9 cellular contexts compared by ENCODE assay signal in the genomic region with DNA sequence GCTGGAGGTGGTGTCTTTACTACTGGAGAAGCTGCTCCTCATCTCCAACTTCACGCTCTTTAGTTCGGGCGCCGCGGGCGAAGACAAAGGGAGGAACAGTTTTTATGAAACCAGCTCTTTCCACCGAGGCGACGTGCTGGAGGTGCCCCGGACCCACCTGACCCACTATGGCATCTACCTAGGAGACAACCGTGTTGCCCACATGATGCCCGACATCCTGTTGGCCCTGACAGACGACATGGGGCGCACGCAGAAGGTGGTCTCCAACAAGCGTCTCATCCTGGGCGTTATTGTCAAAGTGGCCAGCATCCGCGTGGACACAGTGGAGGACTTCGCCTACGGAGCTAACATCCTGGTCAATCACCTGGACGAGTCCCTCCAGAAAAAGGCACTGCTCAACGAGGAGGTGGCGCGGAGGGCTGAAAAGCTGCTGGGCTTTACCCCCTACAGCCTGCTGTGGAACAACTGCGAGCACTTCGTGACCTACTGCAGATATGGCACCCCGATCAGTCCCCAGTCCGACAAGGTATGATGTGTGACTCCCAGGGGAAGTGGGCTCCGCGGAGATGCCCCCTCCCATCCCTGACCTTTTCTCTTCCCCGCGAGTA. TPM values are rescaled to one million over a fixed set of nuclear protein-coding genes. Genes with fewer than 3 reads are reported as not detected.
DNase-seq lines count a peak whose midpoint lies in the region; ATAC-seq and TF ChIP-seq lines count a peak whose summit lies in the region.
"Had no signal": no experiment of that assay in that cellular context is flagged by ENCODE, and none has a peak within 500 bp of the region (broad histone marks: within the 10 kb centered on the region; RNA-seq: fewer than 3 reads in every experiment).

No MANE protein-coding gene starts in this region.

- no peaks in the 10 kb centered on the region for H3K9me3 Mint-ChIP-seq in CD4-positive, alpha-beta T cell
- no peaks in the 10 kb centered on the region for H3K9me3 Mint-ChIP-seq in osteocyte (ENCODE audit: unreplicated experiment)

- H3K4me3 ChIP-seq in RWPE2 (ENCODE audit: severe bottlenecking) (peak overlapping the region; percentile 46), epithelial cell of proximal tubule (ENCODE audit: low read depth, low read length) (peak overlapping the region; percentile 72)
- H3K4me3 ChIP-seq: mucosa of descending colon had no signal

- no peak overlapping the region for H3K27ac ChIP-seq in CD4-positive, alpha-beta T cell (ENCODE audit: low read depth, low read length)
- H3K27ac ChIP-seq in RWPE2 (ENCODE audit: poor library complexity, severe bottlenecking), result no peak overlapping the region

- no peaks in the 10 kb centered on the region for H3K36me3 ChIP-seq in RWPE2 (ENCODE audit: low read depth)

- peaks cover 87% of the 10 kb centered on the region for H3K27me3 Mint-ChIP-seq in CD4-positive, alpha-beta T cell
- peaks cover 84% of the 10 kb centered on the region for H3K27me3 Mint-ChIP-seq in osteocyte (ENCODE audit: unreplicated experiment)

- no peak overlapping the region for H3K27ac Mint-ChIP-seq in CD4-positive, alpha-beta T cell
- no peak overlapping the region for H3K27ac Mint-ChIP-seq in osteocyte (ENCODE audit: unreplicated experiment)

- peaks cover 10% of the 10 kb centered on the region for H3K4me1 Mint-ChIP-seq in CD4-positive, alpha-beta T cell (ENCODE audit: low read depth)
- H3K4me1 Mint-ChIP-seq in osteocyte (ENCODE audit: unreplicated experiment), result peaks cover 28% of the 10 kb centered on the region

- H3K27me3 ChIP-seq in CD4-positive, alpha-beta T cell (ENCODE audit: control insufficient read depth, insufficient read depth, low read length), result peaks cover 72% of the 10 kb centered on the region
- H3K27me3 ChIP-seq in RWPE2 (ENCODE audit: insufficient read depth, poor library complexity, severe bottlenecking), result no peaks in the 10 kb centered on the region

- H3K36me3 Mint-ChIP-seq in CD4-positive, alpha-beta T cell (ENCODE audit: low read depth), result no peaks in the 10 kb centered on the region
- H3K36me3 Mint-ChIP-seq in osteocyte (ENCODE audit: unreplicated experiment), result no peaks in the 10 kb centered on the region

- H3K4me3 Mint-ChIP-seq in CD4-positive, alpha-beta T cell, result peak overlapping the region; percentile 88
- peak overlapping the region; percentile 69 for H3K4me3 Mint-ChIP-seq in osteocyte (ENCODE audit: unreplicated experiment)

- CTCF ChIA-PET in CD4-positive, alpha-beta T cell (lab: Charles Lee), result no interaction called here

- H3K4me1 ChIP-seq in RWPE2 (ENCODE audit: insufficient read depth, poor library complexity, severe bottlenecking), result no peaks in the 10 kb centered on the region

- DNase-seq in CD4-positive, alpha-beta T cell, result no peak
- DNase-seq in RWPE2 (ENCODE audit: low spot score) (no peak), epithelial cell of proximal tubule (ENCODE audit: low read depth) (no peak), osteocyte (ENCODE audit: extremely low spot score, unreplicated experiment) (no peak), occipital lobe (lab: John Stamatoyannopoulos, UW) (no peak), NCI-H526 treated with DMSO at 0.1 percent for 48 hours (lab: John Stamatoyannopoulos, UW) (no peak), posterior vena cava (ENCODE audit: low spot score) (no peak), NCI-H146 (lab: John Stamatoyannopoulos, UW) (no peak)

- H3K9me3 ChIP-seq in CD4-positive, alpha-beta T cell (ENCODE audit: control insufficient read depth, low read length), result no peaks in the 10 kb centered on the region
- no peaks in the 10 kb centered on the region for H3K9me3 ChIP-seq in RWPE2 (ENCODE audit: severe bottlenecking)
- H3K9me3 ChIP-seq: mucosa of descending colon had no signal

- intact Hi-C loops in CD4-positive, alpha-beta T cell (cut with DNase I, micrococcal nuclease), result no loop called here
- intact Hi-C loops in posterior vena cava (cut with DNase I), result no loop called here

- TF ChIP-seq CTCF in CD4-positive, alpha-beta T cell (IDR thresholded peaks at IDR 0.05), result no peak
- TF ChIP-seq CTCF in RWPE2 (IDR thresholded peaks at IDR 0.05; ENCODE audit: poor library complexity, severe bottlenecking), result no peak
- TF ChIP-seq CTCF in epithelial cell of proximal tubule (conservative IDR thresholded peaks at IDR 0.05; ENCODE audit: low read depth, low read length), result no peak
- TF ChIP-seq CTCF in osteocyte (IDR thresholded peaks at IDR 0.05), result no peak

- no peak for ATAC-seq in CD4-positive, alpha-beta T cell (ENCODE audit: poor library complexity)
- no peak; the same call in 1 of the 3 replicates for ATAC-seq in RWPE2 (ENCODE audit: low read depth)

- POLR2A ChIA-PET in CD4-positive, alpha-beta T cell (lab: Charles Lee), result no interaction called here

RNA-seq across cellular contexts. Expression of gene LRAT, which starts 0.6 kb away (rescaled TPM):
- total RNA-seq in CD4-positive, alpha-beta T cell, result not detected
- total RNA-seq in epithelial cell of proximal tubule (0.43 and 2.2 TPM in 2 replicates), osteocyte (not detected in 2 replicates), occipital lobe (0.78 TPM), posterior vena cava (under 1 TPM in 1 of 2 donors, not detected in 1; 0.10 TPM)

RNA-seq across cellular contexts. Expression of gene RBM46, which starts 36.6 kb away (rescaled TPM):
- total RNA-seq in CD4-positive, alpha-beta T cell, result not detected
- total RNA-seq in epithelial cell of proximal tubule (0.40 and 0.43 TPM in 2 replicates), osteocyte (not detected in 2 replicates), occipital lobe (0.31 TPM), posterior vena cava (not detected)
- total RNA-seq: mucosa of descending colon had no signal
